Comparison of ENCODE assay signal across 32 cellular contexts in genomic region chr5:167406503-167406902, GRCh38.
"Had no signal": no experiment of that assay in that cellular context is flagged by ENCODE, and none has a peak within 500 bp of the region (broad histone marks: within the 10 kb centered on the region; RNA-seq: fewer than 3 reads in every experiment).

No MANE protein-coding gene starts in this region.

- ATAC-seq: activated naive CD4-positive, alpha-beta T cell treated with anti-CD3 and anti-CD28 coated beads, Interleukin-2, amount 50 U/mL, for 72 hours; activated naive CD8-positive, alpha-beta T cell treated with anti-CD3 and anti-CD28 coated beads, Interleukin-2, amount 50 U/mL, for 24 hours; activated T-cell treated with anti-CD3 and anti-CD28 coated beads, Interleukin-2, amount 50 U/mL, for 4 hours; activated T-cell treated with anti-CD3 and anti-CD28 coated beads, Interleukin-2, amount 50 U/mL, for 72 hours; activated T-helper 17 cell treated with anti-CD3 and anti-CD28 coated beads, Interleukin-2, amount 50 U/mL, for 72 hours; body of pancreas had no signal

- H3K9me3 ChIP-seq: adrenal gland, ascending aorta, body of pancreas, breast epithelium had no signal

- H3K27me3 ChIP-seq: adrenal gland, ascending aorta, body of pancreas, brain microvascular endothelial cell, breast epithelium, cardiac muscle cell had no signal

- H3K4me3 ChIP-seq: adrenal gland, ascending aorta, body of pancreas, breast epithelium, cardiac muscle cell had no signal

- H3K27ac ChIP-seq: adrenal gland, ascending aorta, body of pancreas, brain microvascular endothelial cell, breast epithelium, cardiac muscle cell had no signal

- H3K4me1 ChIP-seq: adrenal gland, ascending aorta, body of pancreas, breast epithelium had no signal

- DNase-seq: activated effector memory CD4-positive, alpha-beta T cell treated with anti-CD3 and anti-CD28 coated beads, Interleukin-2, amount 50 U/mL, for 16 hours; activated effector memory CD4-positive, alpha-beta T cell treated with Interleukin-2 at 50 U/mL for 16 hours; activated gamma-delta T cell; activated gamma-delta T cell treated with Interleukin-2 at 50 U/mL for 16 hours; activated naive CD4-positive, alpha-beta T cell; activated naive CD4-positive, alpha-beta T cell treated with anti-CD3 and anti-CD28 coated beads for 36 hours; activated naive CD4-positive, alpha-beta T cell treated with anti-CD3 and anti-CD28 coated beads, Interleukin-2, amount 10 ng/mL, durations not matched to agents 7 days and 5 days; activated naive CD4-positive, alpha-beta T cell treated with anti-CD3 and anti-CD28 coated beads, Interleukin-2, amount 50 U/mL, for 16 hours; activated naive CD4-positive, alpha-beta T cell treated with Interleukin-2 at 50 U/mL for 16 hours; activated naive CD8-positive, alpha-beta T cell treated with anti-CD3 and anti-CD28 coated beads for 36 hours; activated naive CD8-positive, alpha-beta T cell treated with anti-CD3 and anti-CD28 coated beads, Interleukin-2, amount 10 ng/mL, durations not matched to agents 7 days and 5 days; activated naive CD8-positive, alpha-beta T cell treated with anti-CD3 and anti-CD28 coated beads, Interleukin-2, amount 50 U/mL, for 24 hours; activated T-cell treated with anti-CD3 and anti-CD28 coated beads, Interleukin-2, amount 50 U/mL, for 1 hour; activated T-cell treated with anti-CD3 and anti-CD28 coated beads, Interleukin-2, amount 50 U/mL, for 24 hours; activated T-cell treated with anti-CD3 and anti-CD28 coated beads, Interleukin-2, amount 50 U/mL, for 4 hours; activated T-cell treated with anti-CD3 and anti-CD28 coated beads, Interleukin-2, amount 50 U/mL, for 48 hours; activated T-cell treated with anti-CD3 and anti-CD28 coated beads, Interleukin-2, amount 50 U/mL, for 72 hours; adrenal gland; amniotic stem cell; amygdala; anterior cingulate cortex; aorta; body of pancreas; brain microvascular endothelial cell; caudate nucleus; central memory CD4-positive, alpha-beta T cell; cerebellar nuclear complex had no signal

- H3K36me3 ChIP-seq: adrenal gland, ascending aorta, brain microvascular endothelial cell, breast epithelium, cardiac muscle cell had no signal
